In genomic region chr14:100823488-100823887, GRCh38 we compare ENCODE assay signal across 24 cellular contexts. TPM values are rescaled to one million over a fixed set of nuclear protein-coding genes. Genes with fewer than 3 reads are reported as not detected.
DNase-seq lines count a peak whose midpoint lies in the region; ATAC-seq and TF ChIP-seq lines count a peak whose summit lies in the region.
"Had no signal": no experiment of that assay in that cellular context is flagged by ENCODE, and none has a peak within 500 bp of the region (broad histone marks: within the 10 kb centered on the region; RNA-seq: fewer than 3 reads in every experiment).

No MANE protein-coding gene starts in this region.

- peaks cover 49% of the 10 kb centered on the region for H3K4me1 Mint-ChIP-seq in nephron

- peak; percentile 1 for DNase-seq in Right ventricle myocardium inferior (ENCODE audit: missing footprints)
- DNase-seq in left ventricle myocardium inferior, result no peak
- peak; percentile 53 for DNase-seq in fibroblast of gingiva (ENCODE audit: low read depth)
- no peak for DNase-seq in NCI-H2196 (lab: John Stamatoyannopoulos, UW; ENCODE audit: unreplicated experiment)
- no peak for DNase-seq in cerebellar cortex (ENCODE audit: low spot score)
- DNase-seq in activated CD4-positive, CD25-positive, alpha-beta regulatory T cell (lab: John Stamatoyannopoulos, UW), result no peak
- DNase-seq in ureter (ENCODE audit: low spot score), result no peak
- DNase-seq: 8988T; AML-193; Calu3; CD8-positive, alpha-beta memory T cell; DMS153; GM23248; NCI-H1092 treated with DMSO at 0.1 percent for 48 hours; NCI-H1436 treated with DMSO at 0.1 percent for 48 hours; NCI-H1930; NCI-H345; NCI-H524; NCI-H774 had no signal

- peaks cover 5% of the 10 kb centered on the region for H3K9me3 Mint-ChIP-seq in nephron

- ATAC-seq in Right ventricle myocardium inferior, result no peak

- intact Hi-C loops in Right ventricle myocardium inferior (cut with DNase I), result loop anchor here (10.0 kb wide), 1 partner anchor 159 kb away; no protein-coding TSS in a partner anchor
- intact Hi-C loops in left ventricle myocardium inferior (cut with micrococcal nuclease), result no loop called here

- peak overlapping the region; percentile 90 to 96 (median 95) for H3K27ac Mint-ChIP-seq in nephron
- H3K27ac Mint-ChIP-seq: CD8-positive, alpha-beta memory T cell had no signal

- peaks cover 4% of the 10 kb centered on the region for H3K27me3 Mint-ChIP-seq in nephron (ENCODE audit: low read depth)

- H3K4me3 Mint-ChIP-seq in nephron, result no peak overlapping the region
- H3K4me3 Mint-ChIP-seq: CD8-positive, alpha-beta memory T cell had no signal

- H3K27me3 ChIP-seq in left ventricle myocardium inferior (ENCODE audit: low read depth), result peaks cover 81% of the 10 kb centered on the region
- H3K27me3 ChIP-seq: Peyer's patch had no signal

- TF ChIP-seq CTCF in left ventricle myocardium inferior (IDR thresholded peaks at IDR 0.05; ENCODE audit: borderline replicate concordance) (no peak), nephron (IDR thresholded peaks at IDR 0.05; ENCODE audit: unreplicated experiment in 3 of 3) (no peak)

- no peaks in the 10 kb centered on the region for H3K36me3 ChIP-seq in left ventricle myocardium inferior
- H3K36me3 ChIP-seq: Peyer's patch had no signal

- peaks cover 7% of the 10 kb centered on the region for H3K9me3 ChIP-seq in left ventricle myocardium inferior (replicated peaks)
- H3K9me3 ChIP-seq: Peyer's patch had no signal

- no peak overlapping the region for H3K4me3 ChIP-seq in left ventricle myocardium inferior
- H3K4me3 ChIP-seq: GM23248, Peyer's patch had no signal

- no peak overlapping the region for H3K27ac ChIP-seq in left ventricle myocardium inferior (replicated peaks)
- H3K27ac ChIP-seq: GM23248, KMS-11, Peyer's patch had no signal

- H3K36me3 Mint-ChIP-seq in nephron (ENCODE audit: low read depth), result peaks cover 4% of the 10 kb centered on the region
- H3K36me3 Mint-ChIP-seq: CD8-positive, alpha-beta memory T cell had no signal

- peaks cover 4% of the 10 kb centered on the region for H3K4me1 ChIP-seq in left ventricle myocardium inferior
- H3K4me1 ChIP-seq: Peyer's patch had no signal

RNA-seq across cellular contexts. Expression of gene MEG3, which starts 2.4 kb away (rescaled TPM):
- total RNA-seq in Right ventricle myocardium inferior, result 34.8 TPM
- total RNA-seq in left ventricle myocardium inferior, result 17.5 TPM
- 77.9 TPM for total RNA-seq in ureter
- total RNA-seq: Calu3, OCI-LY7, SK-MEL-5 had no signal

Comparison
In these comparisons a context has a peak if more than half of its experiments do, and no peak if none do; other contexts are left out.
1. DNase-seq: peak in Right ventricle myocardium inferior (single experiment) and fibroblast of gingiva (single experiment); none in left ventricle myocardium inferior (single experiment), NCI-H2196 (single experiment), cerebellar cortex (single experiment), activated CD4-positive, CD25-positive, alpha-beta regulatory T cell (0 of 4) and ureter (single experiment).